8 cellular contexts compared by ENCODE assay signal in genomic region chr16:67806428-67807147, GRCh38.
A peak's percentile ranks its signal among the peaks of the same experiment; 100 is the strongest.
DNase-seq lines count a peak whose midpoint lies in the region; ATAC-seq lines count a peak whose summit lies in the region.

RANBP10 (minus strand) TSS chr16:67806560; CDS start chr16:67806536, 24 bp downstream.
TSNAXIP1 (plus strand) TSS chr16:67806889; CDS start chr16:67807150, 261 bp downstream.

- H3K9ac ChIP-seq in SK-N-MC (ENCODE audit: insufficient read length): peak within 1 kb of the TSS; percentile 92

- peak within 1 kb of the TSS; percentile 85 for H3K4me3 ChIP-seq in GM08714 (ENCODE audit: low read length)
- peak within 1 kb of the TSS; percentile 86 for H3K4me3 ChIP-seq in SK-N-MC

- H3K27ac ChIP-seq in SK-N-MC: 0 out of 2 replicates have a peak within 1 kb of the TSS, but pooled peaks have one; percentile 25

- no peaks in the 10 kb centered on the region for H3K9me3 ChIP-seq in SK-N-MC (ENCODE audit: low read depth, low read length)

- no peaks in the 10 kb centered on the region for H3K9me3 Mint-ChIP-seq in activated naive CD4-positive, alpha-beta T cell treated with anti-CD3 and anti-CD28 coated beads, Interleukin-2, amount 50 U/mL, for 24 hours

- DNase-seq in NCI-H1048 (lab: John Stamatoyannopoulos, UW) (peak; percentile 77), SK-N-MC (ENCODE audit: low read depth, low spot score) (peak; percentile 86), globus pallidus (ENCODE audit: low spot score) (peak; percentile 100), non-pigmented ciliary epithelial cell (ENCODE audit: low read depth) (peak; percentile 98), superior temporal gyrus (ENCODE audit: extremely low spot score) (peak; percentile 99)

- H3K4me3 Mint-ChIP-seq in activated naive CD4-positive, alpha-beta T cell treated with anti-CD3 and anti-CD28 coated beads, Interleukin-2, amount 50 U/mL, for 24 hours: peak within 1 kb of the TSS; percentile 93

- peak within 1 kb of the TSS; percentile 91 for H3K27ac Mint-ChIP-seq in activated naive CD4-positive, alpha-beta T cell treated with anti-CD3 and anti-CD28 coated beads, Interleukin-2, amount 50 U/mL, for 24 hours

- H3K36me3 Mint-ChIP-seq in activated naive CD4-positive, alpha-beta T cell treated with anti-CD3 and anti-CD28 coated beads, Interleukin-2, amount 50 U/mL, for 24 hours: peaks cover 4% of the 10 kb centered on the region

- H3K27me3 Mint-ChIP-seq in activated naive CD4-positive, alpha-beta T cell treated with anti-CD3 and anti-CD28 coated beads, Interleukin-2, amount 50 U/mL, for 24 hours: no peaks in the 10 kb centered on the region

- H3K4me1 Mint-ChIP-seq in activated naive CD4-positive, alpha-beta T cell treated with anti-CD3 and anti-CD28 coated beads, Interleukin-2, amount 50 U/mL, for 24 hours: peaks cover 36% of the 10 kb centered on the region

- ATAC-seq in HG02588 (IDR thresholded peaks at IDR 0.05; ENCODE audit: unreplicated experiment): peak; percentile 87

- H3K36me3 ChIP-seq in SK-N-MC (ENCODE audit: insufficient read depth, low read length): no peaks in the 10 kb centered on the region; the same call in 1 of the 2 replicates

Comparison
In these comparisons a context has a peak if more than half of its experiments do, and no peak if none do; other contexts are left out.
1. Peak in every context shown above with its lines: DNase-seq, ATAC-seq, H3K4me3 ChIP-seq and H3K27ac ChIP-seq.